In the genomic region with DNA sequence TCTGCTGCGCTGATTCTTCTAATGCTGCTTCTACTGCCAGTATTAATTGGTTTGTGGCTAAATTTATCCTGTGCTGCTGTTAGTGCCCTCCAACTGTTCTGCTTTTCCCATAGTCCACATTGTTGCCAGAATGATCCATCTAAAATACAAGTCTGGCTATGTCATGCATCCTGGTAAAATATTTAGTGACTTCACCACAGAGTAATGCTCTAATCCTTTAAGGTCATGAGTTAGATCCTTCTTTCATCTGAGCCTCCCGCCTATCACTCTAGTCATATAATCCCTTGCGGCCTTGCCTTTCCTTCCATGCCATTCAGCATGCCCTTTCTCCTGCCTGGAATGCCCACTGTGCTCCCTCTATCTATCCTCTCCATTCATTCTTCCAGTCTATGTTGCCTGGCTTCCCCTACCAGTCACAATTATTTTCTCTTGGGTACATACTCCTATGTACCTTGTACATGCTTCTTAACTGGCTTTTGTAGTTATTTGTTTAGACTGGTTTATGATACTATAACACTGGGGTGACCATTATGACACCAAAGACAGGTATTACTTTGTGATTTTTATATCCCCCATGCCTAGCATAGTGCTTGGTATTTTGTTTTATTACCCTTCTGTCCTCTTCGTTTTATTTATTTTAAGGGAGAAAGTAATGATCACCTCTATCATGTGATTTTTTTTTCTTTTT, we compare ENCODE assay signal across 13 cellular contexts.
DNase-seq lines count a peak whose midpoint lies in the region; ATAC-seq and TF ChIP-seq lines count a peak whose summit lies in the region.
"Had no signal": no experiment of that assay in that cellular context is flagged by ENCODE, and none has a peak within 500 bp of the region (broad histone marks: within the 10 kb centered on the region; RNA-seq: fewer than 3 reads in every experiment).

No MANE protein-coding gene starts in this region.

- peak overlapping the region; percentile 91 to 93 for H3K27ac ChIP-seq in SK-N-SH (ENCODE audit: low read depth in 2 of 2, low read length in 1 of 2)

- peaks cover 24 to 34% of the 10 kb centered on the region in 2 experiments for H3K4me1 ChIP-seq in SK-N-SH (ENCODE audit: control insufficient read depth in 1 of 2, insufficient read depth in 2 of 2, low read depth in 1 of 2, low read length in 1 of 2)
- peaks cover 35% of the 10 kb centered on the region for H3K4me1 ChIP-seq in skeletal muscle satellite cell (ENCODE audit: control insufficient read depth, insufficient read depth, low read length)

- TF ChIP-seq RAD21 in SK-N-SH (IDR thresholded peaks at IDR 0.05; ENCODE audit: low read length) = no peak

- H3K9ac ChIP-seq in SK-N-SH (peak overlapping the region; percentile 58), skeletal muscle satellite cell (ENCODE audit: low read depth, low read length) (peak overlapping the region; percentile 51)

- H3K27me3 ChIP-seq in H7 (ENCODE audit: control insufficient read depth, insufficient read depth, low read length) = no peaks in the 10 kb centered on the region
- H3K27me3 ChIP-seq in SK-N-SH (ENCODE audit: insufficient read depth) = no peaks in the 10 kb centered on the region
- no peaks in the 10 kb centered on the region for H3K27me3 ChIP-seq in skeletal muscle satellite cell (ENCODE audit: control insufficient read depth, insufficient read depth, low read length)

- no peak overlapping the region for H2AFZ ChIP-seq in SK-N-SH (ENCODE audit: low read depth)

- H3K4me3 ChIP-seq in H7 (ENCODE audit: insufficient read depth, low read depth, low read length) (no peak overlapping the region), SK-N-SH (ENCODE audit: low read depth in 2 of 2, low read length in 1 of 2) (no peak overlapping the region), fibroblast of pulmonary artery (replicated peaks; ENCODE audit: low read depth, low read length) (no peak overlapping the region), skeletal muscle satellite cell (ENCODE audit: low read length) (no peak overlapping the region)

- no peaks in the 10 kb centered on the region for H3K36me3 ChIP-seq in H7 (replicated peaks; ENCODE audit: control insufficient read depth, insufficient read depth, low read length)
- no peaks in the 10 kb centered on the region for H3K36me3 ChIP-seq in SK-N-SH (replicated peaks in 1 of 2; ENCODE audit: control insufficient read depth in 1 of 2, insufficient read depth in 2 of 2, low read length in 1 of 2)
- no peaks in the 10 kb centered on the region for H3K36me3 ChIP-seq in skeletal muscle satellite cell (ENCODE audit: insufficient read depth, low read length)

- TF ChIP-seq CTCF in SK-N-SH (IDR thresholded peaks at IDR 0.05) (no peak), fibroblast of pulmonary artery (IDR thresholded peaks at IDR 0.05; ENCODE audit: low read length, missing control alignments) (no peak)

- TF ChIP-seq EP300 in SK-N-SH (IDR thresholded peaks at IDR 0.05; ENCODE audit: borderline replicate concordance in 1 of 2, low read depth in 1 of 2, low read length in 1 of 2) = peak in 1 of 2 experiments; percentile 76; a peak in 1 of 4 replicates

- no peaks in the 10 kb centered on the region for H3K9me2 ChIP-seq in SK-N-SH

- H3F3A ChIP-seq in SK-N-SH (replicated peaks; ENCODE audit: insufficient read depth) = peaks cover 42% of the 10 kb centered on the region

- H3K4me2 ChIP-seq in SK-N-SH (peak overlapping the region; percentile 35; the same call in 1 of the 2 replicates), skeletal muscle satellite cell (ENCODE audit: low read length) (peak overlapping the region; percentile 35)

- H4K20me1 ChIP-seq in SK-N-SH (ENCODE audit: insufficient read depth) = no peaks in the 10 kb centered on the region

- ATAC-seq in HG03457 (IDR thresholded peaks at IDR 0.05; ENCODE audit: unreplicated experiment) (no peak), HG03159 (IDR thresholded peaks at IDR 0.05; ENCODE audit: unreplicated experiment) (no peak)

- CTCF ChIA-PET in SK-N-SH (lab: Yijun Ruan, JAX) = no interaction called here

- WGBS in SK-N-SH (ENCODE audit: low lambda C conversion rate) = 33% methylated on average over 4 of the region's 4 CpGs

- H3K9me3 ChIP-seq in SK-N-SH (no peaks in the 10 kb centered on the region), skeletal muscle satellite cell (replicated peaks; ENCODE audit: low read length) (no peaks in the 10 kb centered on the region)

- POLR2A ChIA-PET in SK-N-SH (lab: Yijun Ruan, JAX) = interaction anchor here (0.7 kb wide), 1 partner anchor 145 kb away, joined by 3 read pairs; no protein-coding TSS in a partner anchor

- peak; percentile 8 for DNase-seq in H7
- no peak for DNase-seq in SK-N-SH
- peak; percentile 48 for DNase-seq in fibroblast of pulmonary artery (ENCODE audit: low read depth)
- DNase-seq in GM19238 (ENCODE audit: insufficient read length, low spot score) = no peak
- DNase-seq: activated naive CD4-positive, alpha-beta T cell treated with Interleukin-2 at 50 U/mL for 16 hours; effector CD8-positive, alpha-beta T cell; MM.1S; NCI-H510A treated with DMSO at 0.1 percent for 48 hours; stimulated activated CD4-positive, alpha-beta T cell treated with anti-CD3 and anti-CD28 coated beads, Interleukin-2, amount 100 ng/mL, for 48 hours; substantia nigra had no signal

- H3K79me2 ChIP-seq in SK-N-SH (ENCODE audit: insufficient read depth) = peaks cover 71% of the 10 kb centered on the region

TF ChIP-seq in SK-N-SH, 30 proteins besides CTCF, POLR2A, EP300 and RAD21 (continues in another document):
- TF ChIP-seq RXRA (IDR thresholded peaks at IDR 0.05; ENCODE audit: borderline replicate concordance, low read depth) = peak; percentile 73; the same call in 1 of the 2 replicates
- TF ChIP-seq FOSL2 (IDR thresholded peaks at IDR 0.05; ENCODE audit: borderline replicate concordance, low read depth) = peak; percentile 52; the same call in 1 of the 2 replicates
- TF ChIP-seq NFIC (IDR thresholded peaks at IDR 0.05; ENCODE audit: borderline replicate concordance) = peak; percentile 58; the same call in 1 of the 2 replicates
- TF ChIP-seq POLR2AphosphoS5 (IDR thresholded peaks at IDR 0.05; ENCODE audit: low read depth, low read length) = no peak
- no peak for TF ChIP-seq EZH2phosphoT487 (IDR thresholded peaks at IDR 0.05; ENCODE audit: borderline replicate concordance, low read depth)
- TF ChIP-seq RFX5 (IDR thresholded peaks at IDR 0.05; ENCODE audit: low read length) = no peak
- TF ChIP-seq SIN3A (IDR thresholded peaks at IDR 0.05; ENCODE audit: borderline replicate concordance, low read depth, low read length) = no peak
- TF ChIP-seq YY1 (IDR thresholded peaks at IDR 0.05; ENCODE audit: low read depth) = no peak
- peak; percentile 78 for TF ChIP-seq JUND (IDR thresholded peaks at IDR 0.05)
- TF ChIP-seq NRF1 (IDR thresholded peaks at IDR 0.05; ENCODE audit: low read depth, low read length) = no peak
- TF ChIP-seq, protein P1, sequence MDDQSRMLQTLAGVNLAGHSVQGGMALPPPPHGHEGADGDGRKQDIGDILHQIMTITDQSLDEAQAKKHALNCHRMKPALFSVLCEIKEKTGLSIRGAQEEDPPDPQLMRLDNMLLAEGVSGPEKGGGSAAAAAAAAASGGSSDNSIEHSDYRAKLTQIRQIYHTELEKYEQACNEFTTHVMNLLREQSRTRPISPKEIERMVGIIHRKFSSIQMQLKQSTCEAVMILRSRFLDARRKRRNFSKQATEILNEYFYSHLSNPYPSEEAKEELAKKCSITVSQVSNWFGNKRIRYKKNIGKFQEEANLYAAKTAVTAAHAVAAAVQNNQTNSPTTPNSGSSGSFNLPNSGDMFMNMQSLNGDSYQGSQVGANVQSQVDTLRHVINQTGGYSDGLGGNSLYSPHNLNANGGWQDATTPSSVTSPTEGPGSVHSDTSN (IDR thresholded peaks at IDR 0.05) = peak; percentile 69; the same call in 1 of the 2 replicates
- TF ChIP-seq, protein P2, sequence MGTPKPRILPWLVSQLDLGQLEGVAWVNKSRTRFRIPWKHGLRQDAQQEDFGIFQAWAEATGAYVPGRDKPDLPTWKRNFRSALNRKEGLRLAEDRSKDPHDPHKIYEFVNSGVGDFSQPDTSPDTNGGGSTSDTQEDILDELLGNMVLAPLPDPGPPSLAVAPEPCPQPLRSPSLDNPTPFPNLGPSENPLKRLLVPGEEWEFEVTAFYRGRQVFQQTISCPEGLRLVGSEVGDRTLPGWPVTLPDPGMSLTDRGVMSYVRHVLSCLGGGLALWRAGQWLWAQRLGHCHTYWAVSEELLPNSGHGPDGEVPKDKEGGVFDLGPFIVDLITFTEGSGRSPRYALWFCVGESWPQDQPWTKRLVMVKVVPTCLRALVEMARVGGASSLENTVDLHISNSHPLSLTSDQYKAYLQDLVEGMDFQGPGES (IDR thresholded peaks at IDR 0.05; ENCODE audit: low read depth, low read length) = no peak
- peak; percentile 71; the same call in 1 of the 2 replicates for TF ChIP-seq MEF2A (IDR thresholded peaks at IDR 0.05; ENCODE audit: borderline replicate concordance, low read depth)
- no peak for TF ChIP-seq SMC3 (IDR thresholded peaks at IDR 0.05; ENCODE audit: low read depth, low read length)
- TF ChIP-seq TAF1 (IDR thresholded peaks at IDR 0.05; ENCODE audit: borderline replicate concordance, low read depth, low read length) = no peak
- TF ChIP-seq GABPA (IDR thresholded peaks at IDR 0.05; ENCODE audit: low read depth) = no peak
- TF ChIP-seq GATA2 (CRISPR knock-in tag; IDR thresholded peaks at IDR 0.05) = no peak
- no peak for TF ChIP-seq ELF1 (IDR thresholded peaks at IDR 0.05)
- TF ChIP-seq FOXM1 (IDR thresholded peaks at IDR 0.05; ENCODE audit: low read depth) = no peak
- TF ChIP-seq MXI1 (IDR thresholded peaks at IDR 0.05; ENCODE audit: low read depth, low read length) = no peak
- peak; percentile 69; the same call in 1 of the 2 replicates for TF ChIP-seq TEAD4 (IDR thresholded peaks at IDR 0.05; ENCODE audit: borderline replicate concordance, insufficient read depth)
- TF ChIP-seq, protein P3, sequence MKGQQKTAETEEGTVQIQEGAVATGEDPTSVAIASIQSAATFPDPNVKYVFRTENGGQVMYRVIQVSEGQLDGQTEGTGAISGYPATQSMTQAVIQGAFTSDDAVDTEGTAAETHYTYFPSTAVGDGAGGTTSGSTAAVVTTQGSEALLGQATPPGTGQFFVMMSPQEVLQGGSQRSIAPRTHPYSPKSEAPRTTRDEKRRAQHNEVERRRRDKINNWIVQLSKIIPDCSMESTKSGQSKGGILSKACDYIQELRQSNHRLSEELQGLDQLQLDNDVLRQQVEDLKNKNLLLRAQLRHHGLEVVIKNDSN (IDR thresholded peaks at IDR 0.05; ENCODE audit: borderline replicate concordance, low read depth) = no peak
- TF ChIP-seq FOXJ3 (CRISPR knock-in tag; IDR thresholded peaks at IDR 0.05) = no peak

Comparison
In these comparisons a context has a peak if more than half of its experiments do, and no peak if none do; other contexts are left out.
1. DNase-seq: peak in H7 (single experiment) and fibroblast of pulmonary artery (single experiment); none in SK-N-SH (single experiment) and GM19238 (single experiment).